25 cellular contexts compared by ENCODE assay signal in the genomic region with DNA sequence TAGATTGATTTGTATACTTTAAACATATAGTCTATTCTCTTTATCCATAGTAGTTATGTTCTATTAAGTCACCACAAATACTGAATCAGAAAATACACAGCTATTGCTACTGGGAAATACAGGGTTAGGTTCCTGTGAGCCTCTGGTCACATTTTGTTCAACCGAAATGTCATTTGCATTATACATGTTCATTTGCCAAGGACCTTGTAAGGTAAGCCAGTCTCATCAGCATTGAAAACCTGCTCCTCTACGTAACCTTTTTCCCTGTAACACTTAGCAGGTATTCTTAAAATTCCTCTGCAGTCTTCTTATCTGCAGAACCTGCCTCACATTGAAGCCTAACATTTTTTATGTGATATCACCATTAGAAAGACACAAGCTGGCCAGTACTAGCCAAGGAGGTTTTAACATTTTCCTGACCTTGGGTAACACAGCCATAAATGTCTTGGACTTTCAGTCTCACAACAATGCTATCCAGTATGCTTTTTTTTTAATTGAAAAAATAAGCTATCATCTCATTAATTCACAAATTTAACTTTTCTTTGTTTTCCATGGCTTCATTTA.
"Had no signal": no experiment of that assay in that cellular context is flagged by ENCODE, and none has a peak within 500 bp of the region (broad histone marks: within the 10 kb centered on the region; RNA-seq: fewer than 3 reads in every experiment).

No MANE protein-coding gene starts in this region.

- H3K36me3 ChIP-seq: lower lobe of right lung, neural progenitor cell, neutrophil, sigmoid colon, spleen, tibial nerve, upper lobe of left lung, vagina had no signal

- H3K4me1 ChIP-seq: lower lobe of right lung, neural progenitor cell, parathyroid adenoma, sigmoid colon, spleen, tibial nerve, upper lobe of left lung, vagina had no signal

- H2AFZ ChIP-seq: neural progenitor cell, parathyroid adenoma had no signal

- H3K27me3 ChIP-seq: neural progenitor cell, neutrophil, sigmoid colon, spleen, tibial nerve, upper lobe of left lung, vagina had no signal

- ATAC-seq: lower lobe of right lung; natural killer cell; psoas muscle; stimulated activated memory B cell treated with anti-CD40 and anti-IgM and Interleukin-4, amounts not matched to agents 10 μg/mL and 1 μg/mL and 100 μg/mL, for 72 hours; stimulated activated naive CD8-positive, alpha-beta T cell treated with anti-CD3 and anti-CD28 coated beads, Interleukin-15, amount 100 ng/mL, for 72 hours had no signal

- H3K9me3 ChIP-seq: lower lobe of right lung, neutrophil, psoas muscle, sigmoid colon, tibial nerve, upper lobe of left lung, vagina had no signal

- H3K79me2 ChIP-seq: parathyroid adenoma had no signal

- DNase-seq: hypothalamus; immature natural killer cell; kidney; lower lobe of right lung; mammary epithelial cell; mesenchymal stem cell; naive B cell; natural killer cell; nephron progenitor cell; occipital lobe; psoas muscle; sigmoid colon; small intestine; spleen; stimulated activated CD4-positive, alpha-beta T cell treated with anti-CD3 and anti-CD28 coated beads, Interleukin-4, amount 100 ng/mL, for 24 hours; stimulated activated naive CD4-positive, alpha-beta T cell treated with Interleukin-2 at 50 U/mL for 16 hours; stimulated activated naive CD8-positive, alpha-beta T cell treated with anti-CD3 and anti-CD28 coated beads, Interleukin-15, amount 100 ng/mL, for 72 hours; substantia nigra; upper lobe of left lung had no signal

- H3K4me3 ChIP-seq: lower lobe of right lung, neural progenitor cell, psoas muscle, sigmoid colon, spleen, tibial nerve, upper lobe of left lung, vagina had no signal

- H3K27ac ChIP-seq: lower lobe of right lung, neural progenitor cell, neutrophil, parathyroid adenoma, psoas muscle, sigmoid colon, spleen, tibial nerve, upper lobe of left lung, vagina had no signal

- H3K4me2 ChIP-seq: neural progenitor cell had no signal

- H3K9ac ChIP-seq: neural progenitor cell, parathyroid adenoma had no signal
